1 cellular context compared by ENCODE assay signal in the genomic region with DNA sequence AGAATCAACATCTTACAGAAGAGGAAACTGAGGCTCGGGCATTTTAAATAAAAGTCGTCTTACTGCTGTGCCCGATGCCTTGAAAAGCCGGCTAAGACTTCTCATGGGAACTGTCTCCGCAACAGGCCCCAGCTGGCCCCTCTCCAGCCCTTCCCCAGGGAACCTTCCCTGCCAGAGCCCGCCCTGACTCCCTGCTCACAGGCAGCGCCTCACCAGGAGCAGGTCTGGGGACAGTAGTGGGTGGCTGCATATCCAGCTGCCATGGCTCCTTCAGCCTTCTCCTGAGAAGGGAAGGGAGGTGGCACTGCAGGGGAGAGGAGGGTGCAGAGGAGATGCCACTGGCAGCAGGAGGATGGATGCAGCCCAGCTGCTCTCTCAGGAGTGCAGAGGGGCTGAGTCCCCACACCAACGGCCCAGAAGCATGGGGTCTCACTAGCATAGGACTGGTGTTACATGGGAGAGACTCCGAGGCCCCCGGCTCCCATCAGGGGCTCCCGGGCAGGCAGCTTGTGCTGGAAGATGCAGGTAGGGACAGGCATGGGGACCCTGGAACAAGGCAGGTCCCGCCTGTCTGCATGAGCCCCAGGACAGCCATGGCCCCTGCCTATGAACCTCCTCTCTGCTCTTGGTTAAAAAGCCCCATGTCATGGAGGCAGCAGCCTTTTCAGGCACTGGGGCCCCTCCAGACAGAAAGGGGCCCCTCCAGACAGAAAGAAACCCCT.
TF ChIP-seq lines count a peak whose summit lies in the region.

No MANE protein-coding gene starts in this region.

TF ChIP-seq in GM12878, 131 proteins besides CTCF, POLR2A, EP300 and RAD21 (continued from another document):
- no peak for TF ChIP-seq SPI1 (IDR thresholded peaks at IDR 0.05; ENCODE audit: borderline replicate concordance, insufficient read depth, low read depth, low read length)
- TF ChIP-seq, protein P1, sequence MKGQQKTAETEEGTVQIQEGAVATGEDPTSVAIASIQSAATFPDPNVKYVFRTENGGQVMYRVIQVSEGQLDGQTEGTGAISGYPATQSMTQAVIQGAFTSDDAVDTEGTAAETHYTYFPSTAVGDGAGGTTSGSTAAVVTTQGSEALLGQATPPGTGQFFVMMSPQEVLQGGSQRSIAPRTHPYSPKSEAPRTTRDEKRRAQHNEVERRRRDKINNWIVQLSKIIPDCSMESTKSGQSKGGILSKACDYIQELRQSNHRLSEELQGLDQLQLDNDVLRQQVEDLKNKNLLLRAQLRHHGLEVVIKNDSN (IDR thresholded peaks at IDR 0.05; ENCODE audit: borderline replicate concordance, extremely low read length, insufficient read depth, low read depth, low read length) = no peak
- TF ChIP-seq, protein P2, sequence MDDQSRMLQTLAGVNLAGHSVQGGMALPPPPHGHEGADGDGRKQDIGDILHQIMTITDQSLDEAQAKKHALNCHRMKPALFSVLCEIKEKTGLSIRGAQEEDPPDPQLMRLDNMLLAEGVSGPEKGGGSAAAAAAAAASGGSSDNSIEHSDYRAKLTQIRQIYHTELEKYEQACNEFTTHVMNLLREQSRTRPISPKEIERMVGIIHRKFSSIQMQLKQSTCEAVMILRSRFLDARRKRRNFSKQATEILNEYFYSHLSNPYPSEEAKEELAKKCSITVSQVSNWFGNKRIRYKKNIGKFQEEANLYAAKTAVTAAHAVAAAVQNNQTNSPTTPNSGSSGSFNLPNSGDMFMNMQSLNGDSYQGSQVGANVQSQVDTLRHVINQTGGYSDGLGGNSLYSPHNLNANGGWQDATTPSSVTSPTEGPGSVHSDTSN (IDR thresholded peaks at IDR 0.05; ENCODE audit: insufficient replicate concordance, low read depth, low read length) = no peak
- no peak for TF ChIP-seq PAX5 (IDR thresholded peaks at IDR 0.05; ENCODE audit: borderline replicate concordance, low read depth, low read length)
- TF ChIP-seq, protein P3, sequence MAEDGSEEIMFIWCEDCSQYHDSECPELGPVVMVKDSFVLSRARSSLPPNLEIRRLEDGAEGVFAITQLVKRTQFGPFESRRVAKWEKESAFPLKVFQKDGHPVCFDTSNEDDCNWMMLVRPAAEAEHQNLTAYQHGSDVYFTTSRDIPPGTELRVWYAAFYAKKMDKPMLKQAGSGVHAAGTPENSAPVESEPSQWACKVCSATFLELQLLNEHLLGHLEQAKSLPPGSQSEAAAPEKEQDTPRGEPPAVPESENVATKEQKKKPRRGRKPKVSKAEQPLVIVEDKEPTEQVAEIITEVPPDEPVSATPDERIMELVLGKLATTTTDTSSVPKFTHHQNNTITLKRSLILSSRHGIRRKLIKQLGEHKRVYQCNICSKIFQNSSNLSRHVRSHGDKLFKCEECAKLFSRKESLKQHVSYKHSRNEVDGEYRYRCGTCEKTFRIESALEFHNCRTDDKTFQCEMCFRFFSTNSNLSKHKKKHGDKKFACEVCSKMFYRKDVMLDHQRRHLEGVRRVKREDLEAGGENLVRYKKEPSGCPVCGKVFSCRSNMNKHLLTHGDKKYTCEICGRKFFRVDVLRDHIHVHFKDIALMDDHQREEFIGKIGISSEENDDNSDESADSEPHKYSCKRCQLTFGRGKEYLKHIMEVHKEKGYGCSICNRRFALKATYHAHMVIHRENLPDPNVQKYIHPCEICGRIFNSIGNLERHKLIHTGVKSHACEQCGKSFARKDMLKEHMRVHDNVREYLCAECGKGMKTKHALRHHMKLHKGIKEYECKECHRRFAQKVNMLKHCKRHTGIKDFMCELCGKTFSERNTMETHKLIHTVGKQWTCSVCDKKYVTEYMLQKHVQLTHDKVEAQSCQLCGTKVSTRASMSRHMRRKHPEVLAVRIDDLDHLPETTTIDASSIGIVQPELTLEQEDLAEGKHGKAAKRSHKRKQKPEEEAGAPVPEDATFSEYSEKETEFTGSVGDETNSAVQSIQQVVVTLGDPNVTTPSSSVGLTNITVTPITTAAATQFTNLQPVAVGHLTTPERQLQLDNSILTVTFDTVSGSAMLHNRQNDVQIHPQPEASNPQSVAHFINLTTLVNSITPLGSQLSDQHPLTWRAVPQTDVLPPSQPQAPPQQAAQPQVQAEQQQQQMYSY (CRISPR knock-in tag; IDR thresholded peaks at IDR 0.05) = no peak
- TF ChIP-seq ESRRA (IDR thresholded peaks at IDR 0.05; ENCODE audit: low read length) = no peak
- TF ChIP-seq YBX1 (IDR thresholded peaks at IDR 0.05) = no peak
- TF ChIP-seq ZNF217 (IDR thresholded peaks at IDR 0.05) = no peak
- TF ChIP-seq, protein P4, sequence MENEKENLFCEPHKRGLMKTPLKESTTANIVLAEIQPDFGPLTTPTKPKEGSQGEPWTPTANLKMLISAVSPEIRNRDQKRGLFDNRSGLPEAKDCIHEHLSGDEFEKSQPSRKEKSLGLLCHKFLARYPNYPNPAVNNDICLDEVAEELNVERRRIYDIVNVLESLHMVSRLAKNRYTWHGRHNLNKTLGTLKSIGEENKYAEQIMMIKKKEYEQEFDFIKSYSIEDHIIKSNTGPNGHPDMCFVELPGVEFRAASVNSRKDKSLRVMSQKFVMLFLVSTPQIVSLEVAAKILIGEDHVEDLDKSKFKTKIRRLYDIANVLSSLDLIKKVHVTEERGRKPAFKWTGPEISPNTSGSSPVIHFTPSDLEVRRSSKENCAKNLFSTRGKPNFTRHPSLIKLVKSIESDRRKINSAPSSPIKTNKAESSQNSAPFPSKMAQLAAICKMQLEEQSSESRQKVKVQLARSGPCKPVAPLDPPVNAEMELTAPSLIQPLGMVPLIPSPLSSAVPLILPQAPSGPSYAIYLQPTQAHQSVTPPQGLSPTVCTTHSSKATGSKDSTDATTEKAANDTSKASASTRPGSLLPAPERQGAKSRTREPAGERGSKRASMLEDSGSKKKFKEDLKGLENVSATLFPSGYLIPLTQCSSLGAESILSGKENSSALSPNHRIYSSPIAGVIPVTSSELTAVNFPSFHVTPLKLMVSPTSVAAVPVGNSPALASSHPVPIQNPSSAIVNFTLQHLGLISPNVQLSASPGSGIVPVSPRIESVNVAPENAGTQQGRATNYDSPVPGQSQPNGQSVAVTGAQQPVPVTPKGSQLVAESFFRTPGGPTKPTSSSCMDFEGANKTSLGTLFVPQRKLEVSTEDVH (IDR thresholded peaks at IDR 0.05; ENCODE audit: low read depth, partially characterized antibody) = no peak
- no peak for TF ChIP-seq JUNB (IDR thresholded peaks at IDR 0.05)
- no peak for TF ChIP-seq ZSCAN29 (IDR thresholded peaks at IDR 0.05)
TF ChIP-seq in GM12878: peak in this region for 0.
